ENCODE assay signal across 25 cellular contexts in genomic region chr1:30733520-30733919, GRCh38. TPM values are rescaled to one million over a fixed set of nuclear protein-coding genes. Genes with fewer than 3 reads are reported as not detected.
A peak's percentile ranks its signal among the peaks of the same experiment; 100 is the strongest.
DNase-seq lines count a peak whose midpoint lies in the region; ATAC-seq, FAIRE-seq and TF ChIP-seq lines count a peak whose summit lies in the region.
"Had no signal": no experiment of that assay in that cellular context is flagged by ENCODE, and none has a peak within 500 bp of the region (broad histone marks: within the 10 kb centered on the region; RNA-seq: fewer than 3 reads in every experiment).

No MANE protein-coding gene starts in this region.

- POLR2A ChIA-PET in activated CD4-positive, alpha-beta memory T cell treated with anti-CD3 and anti-CD28 coated beads, Interleukin-2, amount 10 ng/mL, durations not matched to agents 7 days and 5 days (lab: Charles Lee): interaction anchor here (1.3 to 2.4 kb wide), 6 partner anchors 8 to 24 kb away, joined by 5 to 11 read pairs (median 8); partner anchors contain the start of gene LAPTM5
- POLR2A ChIA-PET in activated CD4-positive, alpha-beta memory T cell treated with anti-CD3 and anti-CD28 coated beads for 36 hours (lab: Charles Lee): interaction anchor here (1.5 to 1.9 kb wide), 2 partner anchors 10 to 15 kb away, joined by 6 to 8 read pairs; no protein-coding TSS in a partner anchor

- H3K36me3 Mint-ChIP-seq in activated CD4-positive, alpha-beta memory T cell treated with anti-CD3 and anti-CD28 coated beads, Interleukin-2, amount 10 ng/mL, durations not matched to agents 7 days and 5 days (ENCODE audit: low read depth): peaks cover 60% of the 10 kb centered on the region
- peaks cover 44% of the 10 kb centered on the region for H3K36me3 Mint-ChIP-seq in activated CD4-positive, alpha-beta memory T cell treated with anti-CD3 and anti-CD28 coated beads for 36 hours
- H3K36me3 Mint-ChIP-seq in endothelial cell (ENCODE audit: low read depth, unreplicated experiment): peaks cover 39% of the 10 kb centered on the region

- peaks cover 35% of the 10 kb centered on the region for H3K4me1 Mint-ChIP-seq in activated CD4-positive, alpha-beta memory T cell treated with anti-CD3 and anti-CD28 coated beads, Interleukin-2, amount 10 ng/mL, durations not matched to agents 7 days and 5 days
- peaks cover 9% of the 10 kb centered on the region for H3K4me1 Mint-ChIP-seq in activated CD4-positive, alpha-beta memory T cell treated with anti-CD3 and anti-CD28 coated beads for 36 hours (ENCODE audit: low read depth)
- peaks cover 6% of the 10 kb centered on the region for H3K4me1 Mint-ChIP-seq in endothelial cell (ENCODE audit: unreplicated experiment)

- intact Hi-C loops in activated CD4-positive, alpha-beta memory T cell treated with anti-CD3 and anti-CD28 coated beads for 36 hours (cut with micrococcal nuclease): no loop called here

- no peak for ATAC-seq in HG03432 (IDR thresholded peaks at IDR 0.05; ENCODE audit: unreplicated experiment)
- no peak for ATAC-seq in HG02642 (IDR thresholded peaks at IDR 0.05; ENCODE audit: poor library complexity, unreplicated experiment)
- ATAC-seq: lower lobe of right lung; naive thymus-derived CD4-positive, alpha-beta T cell had no signal

- H3K27ac Mint-ChIP-seq in activated CD4-positive, alpha-beta memory T cell treated with anti-CD3 and anti-CD28 coated beads, Interleukin-2, amount 10 ng/mL, durations not matched to agents 7 days and 5 days: peak overlapping the region; percentile 59
- H3K27ac Mint-ChIP-seq in activated CD4-positive, alpha-beta memory T cell treated with anti-CD3 and anti-CD28 coated beads for 36 hours: no peak overlapping the region
- H3K27ac Mint-ChIP-seq in endothelial cell (ENCODE audit: unreplicated experiment): peak overlapping the region; percentile 37
- H3K27ac Mint-ChIP-seq: T-helper 2 cell treated with Interferon-gamma antibody and Interleukin-4, amounts not matched to agents 5 μg/mL and 100 μg/mL, for 36 hours had no signal

- no peak for DNase-seq in activated CD4-positive, alpha-beta memory T cell treated with anti-CD3 and anti-CD28 coated beads, Interleukin-2, amount 10 ng/mL, durations not matched to agents 7 days and 5 days
- no peak for DNase-seq in activated CD4-positive, alpha-beta memory T cell treated with anti-CD3 and anti-CD28 coated beads for 36 hours
- DNase-seq in RPMI7951 (ENCODE audit: low read depth) (peak; percentile 85), endothelial cell (ENCODE audit: low spot score) (no peak), substantia nigra (lab: John Stamatoyannopoulos, UW) (peak in 1 of 49 donors; percentile 35), GM12892 (ENCODE audit: insufficient read length) (no peak)
- DNase-seq: 8988T; activated CD4-positive, CD25-positive, alpha-beta regulatory T cell; BE2C; GM23248; heart right ventricle; lower lobe of right lung; naive thymus-derived CD4-positive, alpha-beta T cell; NCI-H1930; NCI-H510A treated with DMSO at 0.1 percent for 48 hours; stimulated activated CD4-positive, alpha-beta T cell treated with anti-CD3 and anti-CD28 coated beads, Interleukin-4, amount 100 ng/mL, for 4 hours had no signal

- no peak for TF ChIP-seq CTCF in endothelial cell (IDR thresholded peaks at IDR 0.05; ENCODE audit: unreplicated experiment)

- no peak overlapping the region for H3K4me3 Mint-ChIP-seq in activated CD4-positive, alpha-beta memory T cell treated with anti-CD3 and anti-CD28 coated beads, Interleukin-2, amount 10 ng/mL, durations not matched to agents 7 days and 5 days
- H3K4me3 Mint-ChIP-seq in activated CD4-positive, alpha-beta memory T cell treated with anti-CD3 and anti-CD28 coated beads for 36 hours: no peak overlapping the region
- H3K4me3 Mint-ChIP-seq in endothelial cell (ENCODE audit: unreplicated experiment): no peak overlapping the region
- H3K4me3 Mint-ChIP-seq: naive thymus-derived CD4-positive, alpha-beta T cell; T-helper 2 cell treated with Interferon-gamma antibody and Interleukin-4, amounts not matched to agents 5 μg/mL and 100 μg/mL, for 36 hours had no signal

- no peak for FAIRE-seq in GM12892 (lab: Jason Lieb, UNC)
- FAIRE-seq: islet of Langerhans had no signal

- no peak for TF ChIP-seq POLR2A in GM12892 (IDR thresholded peaks at IDR 0.05; ENCODE audit: low read depth, low read length)

- H3K27me3 Mint-ChIP-seq in activated CD4-positive, alpha-beta memory T cell treated with anti-CD3 and anti-CD28 coated beads, Interleukin-2, amount 10 ng/mL, durations not matched to agents 7 days and 5 days: no peaks in the 10 kb centered on the region
- no peaks in the 10 kb centered on the region for H3K27me3 Mint-ChIP-seq in activated CD4-positive, alpha-beta memory T cell treated with anti-CD3 and anti-CD28 coated beads for 36 hours
- peaks cover 4% of the 10 kb centered on the region for H3K27me3 Mint-ChIP-seq in endothelial cell (ENCODE audit: unreplicated experiment)
- H3K27me3 Mint-ChIP-seq: naive thymus-derived CD4-positive, alpha-beta T cell had no signal

- CTCF ChIA-PET in activated CD4-positive, alpha-beta memory T cell treated with anti-CD3 and anti-CD28 coated beads, Interleukin-2, amount 10 ng/mL, durations not matched to agents 7 days and 5 days (lab: Charles Lee): interaction anchor here (1.2 to 2.2 kb wide), 4 partner anchors 9 to 49 kb away, joined by 4 to 6 read pairs (median 5); no protein-coding TSS in a partner anchor
- CTCF ChIA-PET in activated CD4-positive, alpha-beta memory T cell treated with anti-CD3 and anti-CD28 coated beads for 36 hours (lab: Charles Lee): interaction anchor here (1.0 to 1.8 kb wide), 4 partner anchors 13 to 46 kb away, joined by 3 to 15 read pairs (median 4); no protein-coding TSS in a partner anchor

- H3K9me3 Mint-ChIP-seq in activated CD4-positive, alpha-beta memory T cell treated with anti-CD3 and anti-CD28 coated beads, Interleukin-2, amount 10 ng/mL, durations not matched to agents 7 days and 5 days: no peaks in the 10 kb centered on the region
- H3K9me3 Mint-ChIP-seq in activated CD4-positive, alpha-beta memory T cell treated with anti-CD3 and anti-CD28 coated beads for 36 hours: no peaks in the 10 kb centered on the region
- no peaks in the 10 kb centered on the region for H3K9me3 Mint-ChIP-seq in endothelial cell (ENCODE audit: unreplicated experiment)
- H3K9me3 Mint-ChIP-seq: activated T-helper 2 cell treated with anti-CD3 and anti-CD28 coated beads, Interferon-gamma antibody, Interleukin-2, Interleukin-4, amounts not matched to agents 10 μg/mL and 5 μg/mL and 100 μg/mL, durations not matched to agents 14 hours and 24 hours and 36 hours; naive thymus-derived CD4-positive, alpha-beta T cell had no signal

- peak overlapping the region; percentile 40 for H3K27ac ChIP-seq in substantia nigra (ENCODE audit: low read depth, low read length, poor library complexity, severe bottlenecking)
- H3K27ac ChIP-seq: GM23248, heart right ventricle, lower lobe of right lung, prostate gland, SJSA1, suprapubic skin had no signal

RNA-seq across cellular contexts. Expression of gene MATN1, which starts 10.1 kb away (rescaled TPM):
- total RNA-seq in activated CD4-positive, alpha-beta memory T cell treated with anti-CD3 and anti-CD28 coated beads, Interleukin-2, amount 10 ng/mL, durations not matched to agents 7 days and 5 days: not detected
- total RNA-seq in activated CD4-positive, alpha-beta memory T cell treated with anti-CD3 and anti-CD28 coated beads for 36 hours: under 1 TPM in 1 of 2 experiments, not detected in 1; 0.34 TPM
- 0.20 and 0.48 TPM in 2 replicates for total RNA-seq in RPMI7951 (2014; rRNA removed; shearing (Covaris generic))
- total RNA-seq in endothelial cell (ENCODE audit: unreplicated experiment): 1.7 TPM
- polyA plus RNA-seq in GM12892 (2012; ENCODE audit: missing spikeins): 0.30 TPM
- total RNA-seq: heart right ventricle, lower lobe of right lung had no signal
- polyA plus RNA-seq: GM23248; heart right ventricle; naive thymus-derived CD4-positive, alpha-beta T cell had no signal

RNA-seq across cellular contexts. Expression of gene LAPTM5, which starts 24.1 kb away (rescaled TPM):
- 100 to 1,000 TPM; 481 to 482 TPM for total RNA-seq in activated CD4-positive, alpha-beta memory T cell treated with anti-CD3 and anti-CD28 coated beads, Interleukin-2, amount 10 ng/mL, durations not matched to agents 7 days and 5 days
- 100 to 1,000 TPM; 190 to 196 TPM for total RNA-seq in activated CD4-positive, alpha-beta memory T cell treated with anti-CD3 and anti-CD28 coated beads for 36 hours
- 70.7 and 82.5 TPM in 2 replicates for total RNA-seq in RPMI7951 (2014; rRNA removed; shearing (Covaris generic))
- 80.5 TPM for total RNA-seq in endothelial cell (ENCODE audit: unreplicated experiment)
- 808 TPM for polyA plus RNA-seq in GM12892 (2012; ENCODE audit: missing spikeins)
- total RNA-seq: chondrocyte, GM23248, SJSA1 had no signal
